In the genomic region with DNA sequence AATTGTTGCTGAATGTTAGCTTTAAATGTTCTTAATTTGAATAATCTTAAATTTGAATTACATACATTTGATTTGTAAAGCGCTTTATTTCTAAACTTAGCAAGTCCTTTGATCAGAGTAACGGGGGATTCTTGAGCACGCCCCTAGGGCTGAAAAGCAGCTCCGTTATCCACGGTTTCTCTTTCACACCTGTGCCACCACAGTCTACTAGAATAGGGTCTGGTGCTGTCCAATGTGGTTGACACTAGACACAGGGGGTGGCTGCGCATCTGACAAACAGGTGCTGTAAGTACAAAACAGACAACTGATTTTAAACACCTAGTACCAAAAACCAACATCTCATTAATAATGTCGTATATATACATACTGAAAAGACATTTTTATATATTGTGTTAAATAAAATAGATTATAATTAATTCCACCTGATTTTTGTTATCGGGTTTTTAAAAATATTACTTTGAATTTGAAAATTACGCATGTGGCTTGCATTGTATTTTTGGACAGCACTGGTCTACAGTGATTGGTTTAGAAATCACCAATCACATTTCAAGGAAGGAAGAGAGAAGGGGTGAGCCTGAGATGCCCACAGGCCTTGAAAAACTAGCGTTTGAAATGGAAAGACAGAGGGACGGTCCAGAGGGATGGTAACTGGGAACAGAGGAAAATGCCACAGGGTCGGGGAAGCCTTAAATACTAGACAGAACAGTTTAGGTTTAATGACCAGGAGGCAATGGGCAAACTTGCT, we compare ENCODE assay signal across 8 cellular contexts. TPM values are rescaled to one million over a fixed set of nuclear protein-coding genes. Genes with fewer than 3 reads are reported as not detected.
DNase-seq lines count a peak whose midpoint lies in the region; ATAC-seq, FAIRE-seq and TF ChIP-seq lines count a peak whose summit lies in the region.

No MANE protein-coding gene starts in this region.

- no peak for TF ChIP-seq POLR2A in H54 (IDR thresholded peaks at IDR 0.05; ENCODE audit: low read depth, low read length)

- CTCF ChIA-PET in CD8-positive, alpha-beta memory T cell (lab: Charles Lee): interaction anchor here (1.1 to 2.5 kb wide), 2 partner anchors 8 to 38 kb away, joined by 3 to 6 read pairs; no protein-coding TSS in a partner anchor

- peak; percentile 22 to 66 (median 27) for DNase-seq in CD8-positive, alpha-beta memory T cell
- no peak for DNase-seq in activated naive CD4-positive, alpha-beta T cell treated with anti-CD3 and anti-CD28 coated beads, Interleukin-2, amount 50 U/mL, for 72 hours (ENCODE audit: low spot score in 2 of 2)
- DNase-seq in globus pallidus (ENCODE audit: low spot score): no peak
- no peak for DNase-seq in kidney tubule cell (ENCODE audit: low spot score)
- no peak for DNase-seq in GF-D8 (lab: John Stamatoyannopoulos, UW)
- no peak for DNase-seq in H54 (ENCODE audit: insufficient read length, low spot score)

- ATAC-seq in GM19328 (IDR thresholded peaks at IDR 0.05; ENCODE audit: unreplicated experiment): peak; percentile 89
- peak; percentile 91 for ATAC-seq in HG03135 (IDR thresholded peaks at IDR 0.05; ENCODE audit: unreplicated experiment)
- ATAC-seq in activated naive CD4-positive, alpha-beta T cell treated with anti-CD3 and anti-CD28 coated beads, Interleukin-2, amount 50 U/mL, for 72 hours: peak; percentile 73 to 86

- H3K36me3 Mint-ChIP-seq in CD8-positive, alpha-beta memory T cell: peaks cover 0 to 44% (median 8%) of the 10 kb centered on the region in 3 donors
- peaks cover 0 to 46% of the 10 kb centered on the region in 2 donors for H3K36me3 Mint-ChIP-seq in activated naive CD4-positive, alpha-beta T cell treated with anti-CD3 and anti-CD28 coated beads, Interleukin-2, amount 50 U/mL, for 72 hours

- H3K4me3 ChIP-seq in CD8-positive, alpha-beta memory T cell (ENCODE audit: low read length): no peak overlapping the region

- H3K9me3 ChIP-seq in CD8-positive, alpha-beta memory T cell (ENCODE audit: low read length): no peaks in the 10 kb centered on the region

- peaks cover 28 to 57% (median 52%) of the 10 kb centered on the region in 3 donors for H3K4me1 Mint-ChIP-seq in CD8-positive, alpha-beta memory T cell

- H3K9me3 Mint-ChIP-seq in CD8-positive, alpha-beta memory T cell: no peaks in the 10 kb centered on the region
- H3K9me3 Mint-ChIP-seq in activated naive CD4-positive, alpha-beta T cell treated with anti-CD3 and anti-CD28 coated beads, Interleukin-2, amount 50 U/mL, for 72 hours: no peaks in the 10 kb centered on the region

- no peak for FAIRE-seq in H54 (lab: Jason Lieb, UNC)

- POLR2A ChIA-PET in CD8-positive, alpha-beta memory T cell (lab: Charles Lee): interaction anchor here (1.1 kb wide), 1 partner anchor 38 kb away, joined by 3 read pairs; no protein-coding TSS in a partner anchor

- H3K27ac Mint-ChIP-seq in CD8-positive, alpha-beta memory T cell: peak overlapping the region in 6 of 8 donors; percentile 55 to 84 (median 71)
- peak overlapping the region in 1 of 2 donors; percentile 25 for H3K27ac Mint-ChIP-seq in activated naive CD4-positive, alpha-beta T cell treated with anti-CD3 and anti-CD28 coated beads, Interleukin-2, amount 50 U/mL, for 72 hours

- no peaks in the 10 kb centered on the region for H3K27me3 ChIP-seq in CD8-positive, alpha-beta memory T cell (ENCODE audit: insufficient read depth, low read length, poor library complexity, severe bottlenecking)

- peaks cover 10% of the 10 kb centered on the region for H3K4me1 ChIP-seq in CD8-positive, alpha-beta memory T cell (ENCODE audit: insufficient read depth, low read length)

- no peaks in the 10 kb centered on the region for H3K27me3 Mint-ChIP-seq in CD8-positive, alpha-beta memory T cell

- no peaks in the 10 kb centered on the region for H3K36me3 ChIP-seq in CD8-positive, alpha-beta memory T cell (ENCODE audit: insufficient read depth, low read length)

- peak overlapping the region; percentile 36 to 72 (median 63) for H3K4me3 Mint-ChIP-seq in CD8-positive, alpha-beta memory T cell

- H3K27ac ChIP-seq in CD8-positive, alpha-beta memory T cell (ENCODE audit: low read depth, low read length): no peak overlapping the region

RNA-seq across cellular contexts. Expression of gene SEPHS1, which starts 7.3 kb away (rescaled TPM):
- 10 to 100 TPM; 52.0 to 59.4 TPM for total RNA-seq in CD8-positive, alpha-beta memory T cell
- 22.4 TPM for polyA plus RNA-seq in CD8-positive, alpha-beta memory T cell
- 10 to 100 TPM; 60.3 to 67.9 TPM for total RNA-seq in activated naive CD4-positive, alpha-beta T cell treated with anti-CD3 and anti-CD28 coated beads, Interleukin-2, amount 50 U/mL, for 72 hours

RNA-seq across cellular contexts. Expression of gene PHYH, which starts 40.9 kb away (rescaled TPM):
- 10 to 100 TPM; 15.6 to 15.7 TPM for total RNA-seq in CD8-positive, alpha-beta memory T cell
- polyA plus RNA-seq in CD8-positive, alpha-beta memory T cell: 16.5 TPM
- 10 to 100 TPM; 14.0 to 17.5 TPM for total RNA-seq in activated naive CD4-positive, alpha-beta T cell treated with anti-CD3 and anti-CD28 coated beads, Interleukin-2, amount 50 U/mL, for 72 hours

Comparison
In these comparisons a context has a peak if more than half of its experiments do, and no peak if none do; other contexts are left out.
1. DNase-seq: peak in CD8-positive, alpha-beta memory T cell (5 of 5); none in activated naive CD4-positive, alpha-beta T cell treated with anti-CD3 and anti-CD28 coated beads, Interleukin-2, amount 50 U/mL, for 72 hours (0 of 2), globus pallidus (single experiment), kidney tubule cell (single experiment), GF-D8 (single experiment) and H54 (single experiment).
2. Peak in every context shown above with its lines, with median percentiles within 50 percentile points of each other: ATAC-seq.